28 cellular contexts compared by ENCODE assay signal in the genomic region with DNA sequence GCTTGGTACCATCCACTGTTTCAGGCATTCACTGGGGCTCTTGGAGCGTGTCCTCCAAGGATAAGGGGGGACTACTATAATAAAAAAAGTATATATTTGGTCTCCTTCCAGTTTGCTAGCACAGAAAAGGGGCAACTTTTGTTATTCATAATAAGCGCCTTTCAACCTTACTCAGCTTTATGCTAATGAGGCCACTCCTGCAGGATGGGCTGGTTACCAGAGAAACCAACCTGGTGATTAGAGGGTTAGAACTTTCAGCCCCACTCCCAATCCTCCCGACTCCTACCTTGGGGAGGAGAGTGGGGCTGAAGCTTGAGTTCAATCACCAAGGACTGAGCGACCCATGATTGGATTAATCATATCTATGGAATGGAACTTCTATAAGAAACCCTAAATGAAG. TPM values are rescaled to one million over a fixed set of nuclear protein-coding genes. Genes with fewer than 3 reads are reported as not detected.
DNase-seq lines count a peak whose midpoint lies in the region; ATAC-seq and TF ChIP-seq lines count a peak whose summit lies in the region.
"Had no signal": no experiment of that assay in that cellular context is flagged by ENCODE, and none has a peak within 500 bp of the region (broad histone marks: within the 10 kb centered on the region; RNA-seq: fewer than 3 reads in every experiment).

No MANE protein-coding gene starts in this region.

- H3K27ac ChIP-seq in C4-2B (peak overlapping the region; percentile 46; the same call in 1 of the 2 replicates), RWPE2 (ENCODE audit: poor library complexity, severe bottlenecking) (peak overlapping the region; percentile 2), esophagus squamous epithelium (peak overlapping the region; percentile 56 to 85 (median 74)), psoas muscle (peak overlapping the region; percentile 86)
- H3K27ac ChIP-seq: GM23248, HL-60, KMS-11, SJSA1 had no signal

- DNase-seq in RWPE2 (ENCODE audit: low spot score), result no peak
- DNase-seq in esophagus squamous epithelium (lab: John Stamatoyannopoulos, UW), result no peak
- no peak for DNase-seq in psoas muscle
- DNase-seq in activated naive CD4-positive, alpha-beta T cell treated with anti-CD3 and anti-CD28 coated beads, Interleukin-2, amount 50 U/mL, for 16 hours, result no peak
- no peak for DNase-seq in NCI-H2107 (lab: John Stamatoyannopoulos, UW)
- DNase-seq in NCI-H128 (lab: John Stamatoyannopoulos, UW; ENCODE audit: unreplicated experiment), result no peak
- DNase-seq: 8988T; ACHN; BE2C; Calu3; DMS153; DND-41; NCI-H1048; NCI-H1417 treated with DMSO at 0.1 percent for 48 hours; NCI-H187; NCI-H2081 treated with DMSO at 0.1 percent for 48 hours; NCI-H524 treated with DMSO at 0.1 percent for 48 hours; NCI-H82; NK-92 treated with Interleukin-12 subunit alpha and Interleukin-12 subunit beta, amount 100 ng/mL, for 24 hours; Right ventricle myocardium superior had no signal

- no peaks in the 10 kb centered on the region for H3K27me3 ChIP-seq in RWPE2 (ENCODE audit: insufficient read depth, poor library complexity, severe bottlenecking)
- no peaks in the 10 kb centered on the region for H3K27me3 ChIP-seq in esophagus squamous epithelium
- no peaks in the 10 kb centered on the region for H3K27me3 ChIP-seq in psoas muscle (ENCODE audit: insufficient read depth in 3 of 3, low read length in 2 of 3)
- H3K27me3 ChIP-seq: BE2C, SJSA1 had no signal

- H3K36me3 ChIP-seq in RWPE2 (ENCODE audit: low read depth), result no peaks in the 10 kb centered on the region
- H3K36me3 ChIP-seq in esophagus squamous epithelium, result peaks cover 0 to 11% (median 0%) of the 10 kb centered on the region in 3 donors
- H3K36me3 ChIP-seq in psoas muscle (ENCODE audit: insufficient read depth in 1 of 2, low read depth in 1 of 2), result peaks cover 0 to 5% of the 10 kb centered on the region in 2 donors
- H3K36me3 ChIP-seq: BE2C, SJSA1 had no signal

- no peak for TF ChIP-seq POLR2A in esophagus squamous epithelium (IDR thresholded peaks at IDR 0.05)

- ATAC-seq in RWPE2 (ENCODE audit: low read depth), result no peak
- no peak for ATAC-seq in psoas muscle
- ATAC-seq in GM19023 (IDR thresholded peaks at IDR 0.05; ENCODE audit: unreplicated experiment), result no peak
- ATAC-seq: HCT116, PC-3 had no signal

- H3K4me1 ChIP-seq in RWPE2 (ENCODE audit: insufficient read depth, poor library complexity, severe bottlenecking) (peaks cover 4% of the 10 kb centered on the region), esophagus squamous epithelium (peaks cover 9 to 65% (median 17%) of the 10 kb centered on the region in 3 donors), psoas muscle (peaks cover 47% of the 10 kb centered on the region)
- H3K4me1 ChIP-seq: SJSA1 had no signal

- 58 to 76% methylated on average over 2 to 4 of the region's 4 CpGs for WGBS in esophagus squamous epithelium, 2 donors
- WGBS in psoas muscle, 3 donors, result 92 to 94% (median 94%) methylated on average over 4 of the region's 4 CpGs

- no peak for TF ChIP-seq CTCF in C4-2B (conservative IDR thresholded peaks at IDR 0.05)
- TF ChIP-seq CTCF in RWPE2 (IDR thresholded peaks at IDR 0.05; ENCODE audit: poor library complexity, severe bottlenecking), result no peak
- no peak for TF ChIP-seq CTCF in esophagus squamous epithelium (IDR thresholded peaks at IDR 0.05)
- TF ChIP-seq CTCF in psoas muscle (IDR thresholded peaks at IDR 0.05), result no peak

- intact Hi-C loops in esophagus squamous epithelium (cut with DNase I) (no loop called here), psoas muscle (cut with DNase I) (loop anchor here in 1 of 2 donors (2.0 kb wide), 1 partner anchor 33 kb away; the partner anchor contains the start of gene PPFIBP2)

- H3K4me3 ChIP-seq in RWPE2 (ENCODE audit: severe bottlenecking) (no peak overlapping the region), esophagus squamous epithelium (no peak overlapping the region), psoas muscle (no peak overlapping the region)
- H3K4me3 ChIP-seq: GM23248, SJSA1 had no signal

- H3K9me3 ChIP-seq in RWPE2 (ENCODE audit: severe bottlenecking), result no peaks in the 10 kb centered on the region
- no peaks in the 10 kb centered on the region for H3K9me3 ChIP-seq in esophagus squamous epithelium
- H3K9me3 ChIP-seq in psoas muscle, result no peaks in the 10 kb centered on the region
- H3K9me3 ChIP-seq: BE2C, SJSA1 had no signal

RNA-seq across cellular contexts. Expression of gene PPFIBP2, which starts 31.8 kb away (rescaled TPM):
- 10 to 100 TPM; 28.1 to 61.1 (median 49.4) TPM for total RNA-seq in esophagus squamous epithelium
- total RNA-seq in psoas muscle, result 10 to 100 TPM; 19.7 to 54.8 (median 32.5) TPM
- 10 to 100 TPM in 2 of 3 donors, 1 to 10 TPM in 1; 7.4 to 19.0 (median 14.6) TPM for polyA plus RNA-seq in psoas muscle

Comparison
In these comparisons a context has a peak if more than half of its experiments do, and no peak if none do; other contexts are left out.
1. H3K27ac ChIP-seq: peak in every context shown above with its lines; median percentile 86 in psoas muscle; 74 in esophagus squamous epithelium; 46 in C4-2B; 2 in RWPE2.